ENCODE assay signal across 8 cellular contexts in genomic region chr12:84912191-84913142, GRCh38. TPM values are rescaled to one million over a fixed set of nuclear protein-coding genes. Genes with fewer than 3 reads are reported as not detected.
DNase-seq lines count a peak whose midpoint lies in the region; ATAC-seq and TF ChIP-seq lines count a peak whose summit lies in the region.

Gene SLC6A15 (minus strand): TSS chr12:84912799. CDS start chr12:84892120, 20,679 bp downstream.

- H3K9me3 ChIP-seq in ascending aorta, result no peaks in the 10 kb centered on the region
- no peaks in the 10 kb centered on the region for H3K9me3 ChIP-seq in right atrium auricular region
- no peaks in the 10 kb centered on the region for H3K9me3 ChIP-seq in psoas muscle

- TF ChIP-seq CTCF in AG10803 (conservative IDR thresholded peaks at IDR 0.05; ENCODE audit: low read length) (peak; percentile 36), ascending aorta (IDR thresholded peaks at IDR 0.05) (no peak), right atrium auricular region (IDR thresholded peaks at IDR 0.05) (no peak), psoas muscle (IDR thresholded peaks at IDR 0.05) (no peak)

- ATAC-seq in psoas muscle, result peak in 2 of 4 donors; percentile 54 to 58
- no peak for ATAC-seq in GM19328 (IDR thresholded peaks at IDR 0.05; ENCODE audit: unreplicated experiment)
- no peak for ATAC-seq in HG02840 (IDR thresholded peaks at IDR 0.05; ENCODE audit: low FRiP score, unreplicated experiment)

- H3K4me1 ChIP-seq in ascending aorta (peaks cover 0 to 3% of the 10 kb centered on the region in 2 donors), right atrium auricular region (peaks cover 0 to 28% of the 10 kb centered on the region in 2 donors), psoas muscle (no peaks in the 10 kb centered on the region)

- intact Hi-C loops in ascending aorta (cut with DNase I) (no loop called here), psoas muscle (cut with DNase I) (no loop called here)

- peak; percentile 75 for DNase-seq in AG10803 (ENCODE audit: low read depth)
- DNase-seq in H4 (ENCODE audit: low spot score), result peak; percentile 88
- DNase-seq in NCI-H510A (lab: John Stamatoyannopoulos, UW), result peak; percentile 82
- no peak for DNase-seq in ascending aorta (ENCODE audit: low spot score in 2 of 2)
- DNase-seq in right atrium auricular region (ENCODE audit: low spot score), result no peak
- peak; percentile 24 to 53 for DNase-seq in psoas muscle

- WGBS in psoas muscle, 3 donors, result 0 to 2% (median 1%) methylated on average over 52 to 68 of the region's 68 CpGs

- H3K27ac ChIP-seq in ascending aorta (no peak within 1 kb of the TSS), right atrium auricular region (no peak within 1 kb of the TSS), psoas muscle (no peak within 1 kb of the TSS)

- H3K27me3 ChIP-seq in ascending aorta (no peaks in the 10 kb centered on the region), right atrium auricular region (peaks cover 0 to 15% of the 10 kb centered on the region in 2 donors), psoas muscle (ENCODE audit: insufficient read depth in 3 of 3, low read length in 2 of 3) (peaks cover 0 to 41% (median 16%) of the 10 kb centered on the region in 3 donors)

- H3K4me3 ChIP-seq in AG10803 (ENCODE audit: low read length) (peak within 1 kb of the TSS; percentile 68), ascending aorta (peak within 1 kb of the TSS; percentile 42 to 48), right atrium auricular region (peak within 1 kb of the TSS; percentile 10 to 37), psoas muscle (peak within 1 kb of the TSS; percentile 57)

- H3K36me3 ChIP-seq in ascending aorta (no peaks in the 10 kb centered on the region), right atrium auricular region (no peaks in the 10 kb centered on the region), psoas muscle (ENCODE audit: insufficient read depth in 1 of 2, low read depth in 1 of 2) (no peaks in the 10 kb centered on the region)

RNA-seq across cellular contexts. Expression of gene SLC6A15, which starts in this region (rescaled TPM):
- 12.9 and 23.4 TPM in 2 replicates for total RNA-seq in H4 (2014; rRNA removed; shearing (Covaris generic))
- total RNA-seq in ascending aorta (not detected), right atrium auricular region (not detected), psoas muscle (under 1 TPM in 1 of 4 donors, not detected in 3; 0.04 TPM)
- under 1 TPM; 0.03 to 0.18 (median 0.08) TPM for polyA plus RNA-seq in psoas muscle

Comparison
In these comparisons a context has a peak if more than half of its experiments do, and no peak if none do; other contexts are left out.
1. RNA of gene SLC6A15 (total RNA-seq): 12.9 to 23.4 TPM in H4; 0.04 TPM in psoas muscle, not detected in ascending aorta (single experiment) and not detected in right atrium auricular region; every median in the first group is over 10 times any median in the second.
2. Peak in DNase-seq and H3K4me3 ChIP-seq in psoas muscle; RNA of the gene not detected or under 1 TPM.
3. DNase-seq: peak in AG10803 (single experiment), H4 (single experiment) and NCI-H510A (single experiment); none in ascending aorta (0 of 2) and right atrium auricular region (single experiment).
4. Peak in every context shown above with its lines, with median percentiles within 50 percentile points of each other: H3K4me3 ChIP-seq.